8 cellular contexts compared by ENCODE assay signal in genomic region chr11:35432464-35432863, GRCh38. TPM values are rescaled to one million over a fixed set of nuclear protein-coding genes. Genes with fewer than 3 reads are reported as not detected.
"Had no signal": no experiment of that assay in that cellular context is flagged by ENCODE, and none has a peak within 500 bp of the region (broad histone marks: within the 10 kb centered on the region; RNA-seq: fewer than 3 reads in every experiment).

No MANE protein-coding gene starts in this region.

- H3K4me2 ChIP-seq: GM23338 had no signal

- H3K9me3 Mint-ChIP-seq: GM23338, H9 had no signal

- H2AFZ ChIP-seq: GM23338 had no signal

- H3K4me1 Mint-ChIP-seq: GM23338, H9 had no signal

- H3K4me3 Mint-ChIP-seq: GM23338, H9 had no signal

- H3K27ac ChIP-seq: HL-60 had no signal

- DNase-seq: H9, HCEC 1CT, KG1 had no signal

- H3K4me3 ChIP-seq: GM23338, K562 had no signal

- ATAC-seq: GM23338, HepG2, K562 had no signal

- H3K27ac Mint-ChIP-seq: GM23338, H9 had no signal

RNA-seq across cellular contexts. Expression of gene SLC1A2, which starts 13.1 kb away (rescaled TPM):
- total RNA-seq: HT1080 had no signal
